ENCODE assay signal across 19 cellular contexts in the genomic region with DNA sequence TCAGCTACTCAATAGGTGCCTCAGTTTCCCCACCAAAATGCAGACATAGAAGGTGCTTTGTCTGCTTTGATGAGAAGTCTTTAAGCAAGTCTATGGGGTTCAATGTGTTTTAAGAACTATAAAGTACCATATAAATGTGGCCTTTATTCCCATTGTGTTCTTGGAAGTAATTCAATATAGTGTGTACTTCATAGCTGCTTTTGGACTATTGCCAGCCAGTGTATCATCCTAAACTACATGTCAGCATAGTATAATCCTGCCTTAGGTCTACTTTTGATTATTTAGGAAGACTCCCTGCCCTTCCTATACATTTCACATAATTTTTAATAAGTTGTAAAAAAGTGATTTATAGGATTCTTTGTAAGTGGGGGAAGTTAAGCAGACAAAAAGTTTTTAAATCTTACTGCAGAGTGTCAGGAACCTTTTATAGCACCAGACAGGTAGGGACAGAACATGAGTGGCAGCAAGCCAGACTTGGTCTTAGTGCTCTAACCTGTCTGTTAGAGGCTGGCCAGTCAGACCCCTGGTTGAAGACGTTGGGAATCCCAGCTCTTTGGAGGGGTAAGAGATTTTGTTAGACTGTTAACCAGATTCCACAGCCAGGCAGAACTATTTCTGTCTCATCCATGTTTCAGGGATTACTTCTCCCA. TPM values are rescaled to one million over a fixed set of nuclear protein-coding genes. Genes with fewer than 3 reads are reported as not detected.
A peak's percentile ranks its signal among the peaks of the same experiment; 100 is the strongest.
DNase-seq lines count a peak whose midpoint lies in the region; ATAC-seq and TF ChIP-seq lines count a peak whose summit lies in the region.
"Had no signal": no experiment of that assay in that cellular context is flagged by ENCODE, and none has a peak within 500 bp of the region (broad histone marks: within the 10 kb centered on the region; RNA-seq: fewer than 3 reads in every experiment).

No MANE protein-coding gene starts in this region.

- H3K79me2 ChIP-seq in mammary epithelial cell (ENCODE audit: insufficient read depth, low read length), result no peaks in the 10 kb centered on the region

- H3K27ac ChIP-seq in mammary epithelial cell (ENCODE audit: insufficient read depth, low read depth, low read length) (no peak overlapping the region), prostate gland (peak overlapping the region; percentile 49 to 64)

- no peaks in the 10 kb centered on the region for H4K20me1 ChIP-seq in mammary epithelial cell (ENCODE audit: insufficient read depth, low read length)

- no peak overlapping the region for H3K4me3 ChIP-seq in mammary epithelial cell (replicated peaks in 1 of 3; ENCODE audit: insufficient read depth in 1 of 3, low read depth in 2 of 3, low read length in 3 of 3)
- H3K4me3 ChIP-seq in prostate gland, result no peak overlapping the region

- no peaks in the 10 kb centered on the region for H3K9me3 Mint-ChIP-seq in MCF 10A (ENCODE audit: unreplicated experiment)
- H3K9me3 Mint-ChIP-seq in activated naive CD8-positive, alpha-beta T cell treated with anti-CD3 and anti-CD28 coated beads, Interleukin-2, amount 50 U/mL, for 24 hours, result no peaks in the 10 kb centered on the region

- peak; percentile 33 for ATAC-seq in esophagus mucosa
- ATAC-seq in activated naive CD8-positive, alpha-beta T cell treated with anti-CD3 and anti-CD28 coated beads, Interleukin-2, amount 50 U/mL, for 24 hours, result no peak
- ATAC-seq: Panc1 had no signal

- H3K27ac Mint-ChIP-seq in MCF 10A (ENCODE audit: low read depth, unreplicated experiment), result no peak overlapping the region
- H3K27ac Mint-ChIP-seq in activated naive CD8-positive, alpha-beta T cell treated with anti-CD3 and anti-CD28 coated beads, Interleukin-2, amount 50 U/mL, for 24 hours, result no peak overlapping the region
- H3K27ac Mint-ChIP-seq: CD4-positive, CD25-positive, alpha-beta regulatory T cell had no signal

- 60% methylated on average over 1 of the region's 1 CpG for WGBS in mammary epithelial cell (ENCODE audit: low coverage, missing lambda C conversion rate)
- WGBS in prostate gland, result 14% methylated on average over 1 of the region's 1 CpG

- CTCF ChIA-PET in MCF 10A (lab: Yijun Ruan, JAX), result no interaction called here
- CTCF ChIA-PET in mammary epithelial cell (lab: Charles Lee; ENCODE audit: low non-redundant PET), result no interaction called here

- no peak overlapping the region for H3K4me3 Mint-ChIP-seq in MCF 10A (ENCODE audit: unreplicated experiment)
- H3K4me3 Mint-ChIP-seq in activated naive CD8-positive, alpha-beta T cell treated with anti-CD3 and anti-CD28 coated beads, Interleukin-2, amount 50 U/mL, for 24 hours, result no peak overlapping the region
- H3K4me3 Mint-ChIP-seq: CD4-positive, CD25-positive, alpha-beta regulatory T cell had no signal

- H3K9me3 ChIP-seq in mammary epithelial cell (replicated peaks; ENCODE audit: insufficient read depth, low read length) (no peaks in the 10 kb centered on the region), prostate gland (no peaks in the 10 kb centered on the region)

- H3K4me2 ChIP-seq in mammary epithelial cell (ENCODE audit: insufficient read depth, low read depth, low read length), result no peak overlapping the region

- no peaks in the 10 kb centered on the region for H3K27me3 Mint-ChIP-seq in MCF 10A (ENCODE audit: insufficient read depth, unreplicated experiment)
- no peaks in the 10 kb centered on the region for H3K27me3 Mint-ChIP-seq in activated naive CD8-positive, alpha-beta T cell treated with anti-CD3 and anti-CD28 coated beads, Interleukin-2, amount 50 U/mL, for 24 hours
- H3K27me3 Mint-ChIP-seq: CD4-positive, CD25-positive, alpha-beta regulatory T cell had no signal

- TF ChIP-seq CTCF in MCF 10A (IDR thresholded peaks at IDR 0.05; ENCODE audit: unreplicated experiment) (no peak), mammary epithelial cell (conservative IDR thresholded peaks at IDR 0.05 in 1 of 2, IDR thresholded peaks at IDR 0.05 in 1 of 2; ENCODE audit: extremely low read depth in 1 of 2, insufficient read depth in 1 of 2, low read depth in 1 of 2, low read length in 2 of 2) (no peak), prostate gland (IDR thresholded peaks at IDR 0.05) (no peak)

- TF ChIP-seq POLR2A in prostate gland (IDR thresholded peaks at IDR 0.05), result no peak

- peak; percentile 11 for DNase-seq in MCF 10A (ENCODE audit: unreplicated experiment)
- DNase-seq in mammary epithelial cell, result no peak
- peak; percentile 60 for DNase-seq in prostate gland (ENCODE audit: low spot score)
- DNase-seq in AG20443 (ENCODE audit: low spot score), result no peak
- no peak for DNase-seq in activated CD4-positive, alpha-beta T cell treated with anti-CD3 and anti-CD28 coated beads, Interleukin-2, amount 50 U/mL, for 4 hours
- DNase-seq in activated naive CD8-positive, alpha-beta T cell treated with anti-CD3 and anti-CD28 coated beads, Interleukin-2, amount 50 U/mL, for 24 hours, result no peak
- DNase-seq: AML-193; CD4-positive, CD25-positive, alpha-beta regulatory T cell; DMS79; KBM-7; MM.1S; NCI-H1105 treated with DMSO at 0.1 percent for 48 hours; NCI-H1930; NCI-H446; NCI-H748 treated with DMSO at 0.1 percent for 48 hours; SHP77 had no signal

- H2AFZ ChIP-seq in mammary epithelial cell (ENCODE audit: low read depth, low read length), result no peak overlapping the region

- TF ChIP-seq RAD21 in Ishikawa (IDR thresholded peaks at IDR 0.05; ENCODE audit: low read depth), result no peak

- H3K4me1 Mint-ChIP-seq in MCF 10A (ENCODE audit: insufficient read depth, unreplicated experiment), result no peaks in the 10 kb centered on the region
- H3K4me1 Mint-ChIP-seq in activated naive CD8-positive, alpha-beta T cell treated with anti-CD3 and anti-CD28 coated beads, Interleukin-2, amount 50 U/mL, for 24 hours, result no peaks in the 10 kb centered on the region

- H3K36me3 ChIP-seq in mammary epithelial cell (ENCODE audit: insufficient read depth, low read length), result peaks cover 12% of the 10 kb centered on the region
- peaks cover 0 to 7% of the 10 kb centered on the region in 2 donors for H3K36me3 ChIP-seq in prostate gland

- intact Hi-C loops in MCF 10A (cut with micrococcal nuclease), result no loop called here
- intact Hi-C loops in mammary epithelial cell (cut with micrococcal nuclease), result no loop called here
- intact Hi-C loops in prostate gland (cut with DNase I), result no loop called here

- no peaks in the 10 kb centered on the region for H3K4me1 ChIP-seq in mammary epithelial cell (ENCODE audit: insufficient read depth, low read length)
- H3K4me1 ChIP-seq in prostate gland (replicated peaks), result peaks cover 3% of the 10 kb centered on the region

- no peak for TF ChIP-seq EP300 in Ishikawa (IDR thresholded peaks at IDR 0.05; ENCODE audit: borderline replicate concordance)

- H3K36me3 Mint-ChIP-seq in MCF 10A (ENCODE audit: insufficient read depth, unreplicated experiment), result peaks cover 49% of the 10 kb centered on the region
- peaks cover 57% of the 10 kb centered on the region for H3K36me3 Mint-ChIP-seq in activated naive CD8-positive, alpha-beta T cell treated with anti-CD3 and anti-CD28 coated beads, Interleukin-2, amount 50 U/mL, for 24 hours (ENCODE audit: low read depth)

- in situ Hi-C loops in mammary epithelial cell (cut with MboI; ENCODE audit: low sequenced_read_pairs in 2 of 2), result no loop called here

- dilution Hi-C loops in mammary epithelial cell (cut with HindIII; ENCODE audit: low sequenced_read_pairs), result no loop called here

- BruUV-seq in MCF 10A (replicated peaks; lab: Mats Ljungman, UMichigan), result no TSS peak
- BruUV-seq in mammary epithelial cell (replicated peaks; lab: Mats Ljungman, UMichigan), result no TSS peak

- H3K27me3 ChIP-seq in mammary epithelial cell (ENCODE audit: insufficient read depth, low read length) (no peaks in the 10 kb centered on the region), prostate gland (replicated peaks; ENCODE audit: insufficient read depth) (no peaks in the 10 kb centered on the region)

- H3K9ac ChIP-seq in mammary epithelial cell (ENCODE audit: insufficient read depth, low read length), result no peak overlapping the region

- POLR2A ChIA-PET in MCF 10A (lab: Yijun Ruan, JAX), result interaction anchor here (0.6 to 2.2 kb wide), 4 partner anchors 11 to 48 kb away, joined by 3 to 5 read pairs (median 4); partner anchors contain the start of genes EPM2AIP1 and MLH1

TF ChIP-seq in Ishikawa, 13 proteins besides CTCF, POLR2A, EP300 and RAD21:
- 0 out of 2 replicates have a peak, but pooled peaks have one; percentile 34 for TF ChIP-seq NFIC (IDR thresholded peaks at IDR 0.05)
- TF ChIP-seq, protein P1, sequence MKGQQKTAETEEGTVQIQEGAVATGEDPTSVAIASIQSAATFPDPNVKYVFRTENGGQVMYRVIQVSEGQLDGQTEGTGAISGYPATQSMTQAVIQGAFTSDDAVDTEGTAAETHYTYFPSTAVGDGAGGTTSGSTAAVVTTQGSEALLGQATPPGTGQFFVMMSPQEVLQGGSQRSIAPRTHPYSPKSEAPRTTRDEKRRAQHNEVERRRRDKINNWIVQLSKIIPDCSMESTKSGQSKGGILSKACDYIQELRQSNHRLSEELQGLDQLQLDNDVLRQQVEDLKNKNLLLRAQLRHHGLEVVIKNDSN (IDR thresholded peaks at IDR 0.05), result no peak

RNA-seq across cellular contexts. Expression of gene MLH1, which starts 48.4 kb away (rescaled TPM):
- total RNA-seq in MCF 10A (2022) (57.0 and 65.0 TPM in 2 replicates), mammary epithelial cell (10 to 100 TPM; 28.3 to 41.8 TPM), esophagus mucosa (17.0 TPM), prostate gland (10 to 100 TPM; 49.5 to 50.3 TPM)
- 36.8 TPM for polyA plus RNA-seq in mammary epithelial cell
- polyA minus RNA-seq in mammary epithelial cell, result 164 TPM

RNA-seq across cellular contexts. Expression of gene EPM2AIP1, which starts 48.7 kb away (rescaled TPM):
- total RNA-seq in MCF 10A (2022) (12.0 and 12.9 TPM in 2 replicates), mammary epithelial cell (10 to 100 TPM; 10.8 to 16.5 TPM), esophagus mucosa (8.5 TPM), prostate gland (10 to 100 TPM; 13.8 to 14.2 TPM)
- 3.7 TPM for polyA plus RNA-seq in mammary epithelial cell
- polyA minus RNA-seq in mammary epithelial cell, result 4.1 TPM

Comparison
In these comparisons a context has a peak if more than half of its experiments do, and no peak if none do; other contexts are left out.
1. DNase-seq: peak in MCF 10A (single experiment) and prostate gland (single experiment); none in mammary epithelial cell (single experiment), AG20443 (single experiment), activated CD4-positive, alpha-beta T cell treated with anti-CD3 and anti-CD28 coated beads, Interleukin-2, amount 50 U/mL, for 4 hours (0 of 2) and activated naive CD8-positive, alpha-beta T cell treated with anti-CD3 and anti-CD28 coated beads, Interleukin-2, amount 50 U/mL, for 24 hours (single experiment).